In the genomic region with DNA sequence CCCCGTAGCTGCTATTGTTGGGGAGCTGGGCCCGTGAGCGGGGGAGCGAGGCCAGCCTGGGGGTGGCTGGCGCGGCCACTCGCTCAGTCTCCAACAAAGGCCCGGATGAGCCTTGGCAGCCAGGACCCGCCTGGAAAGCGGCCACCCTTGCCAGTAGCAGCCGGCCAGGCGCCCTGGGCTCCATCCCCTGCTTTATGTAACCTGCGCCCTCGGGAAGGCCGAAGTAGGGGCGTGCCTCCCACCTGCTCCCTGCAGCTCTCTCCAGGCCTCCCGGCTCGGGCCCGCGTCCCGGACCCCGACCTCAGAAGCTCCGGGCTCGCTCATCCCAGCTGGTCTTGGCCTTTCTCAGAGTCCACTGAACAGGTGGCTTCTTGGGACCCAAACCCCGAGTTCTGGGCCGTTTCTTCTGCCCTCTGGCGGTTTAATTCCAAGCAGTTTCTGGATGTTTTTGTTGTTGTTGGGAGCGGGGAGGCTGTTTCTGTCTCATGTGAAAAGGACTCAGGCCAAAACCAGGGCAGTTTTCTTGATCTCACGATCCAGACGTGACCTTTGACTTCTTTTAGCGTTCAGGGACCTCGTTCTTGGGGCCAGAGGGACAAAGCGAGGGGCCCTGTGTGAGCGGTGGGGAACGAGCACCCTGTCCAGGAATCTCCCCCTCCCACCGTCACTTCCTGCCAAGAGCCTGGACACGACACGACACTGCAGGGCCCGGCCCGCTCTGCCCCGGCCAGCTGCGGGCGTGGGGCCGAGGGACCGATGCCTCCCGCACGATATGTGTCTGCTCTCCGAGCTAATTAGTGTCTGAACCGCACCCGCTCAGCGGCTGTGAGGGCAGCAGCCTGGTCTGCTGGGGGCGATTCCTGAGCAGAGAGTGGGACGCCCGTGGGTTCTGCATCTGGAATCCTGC, we compare ENCODE assay signal across 8 cellular contexts. TPM values are rescaled to one million over a fixed set of nuclear protein-coding genes. Genes with fewer than 3 reads are reported as not detected.
DNase-seq lines count a peak whose midpoint lies in the region; ATAC-seq and TF ChIP-seq lines count a peak whose summit lies in the region.

No MANE protein-coding gene starts in this region.

- no peaks in the 10 kb centered on the region; the same call in 1 of the 2 replicates for H3K27me3 Mint-ChIP-seq in HFFc6 (ENCODE audit: insufficient read depth)

- intact Hi-C loops in PC-9 (cut with micrococcal nuclease; ENCODE audit: unreplicated experiment) = no loop called here
- intact Hi-C loops in ascending aorta (cut with DNase I) = no loop called here
- intact Hi-C loops in left cardiac atrium (cut with DNase I) = loop anchor here in 1 of 2 donors (2.0 kb wide), 1 partner anchor 40 kb away; the partner anchor contains the start of gene BSG
- intact Hi-C loops in ovary (cut with DNase I) = loop anchor here in 2 of 4 donors (2.0 to 10.0 kb wide), 3 partner anchors 38 to 92 kb away; no protein-coding TSS in a partner anchor

- peaks cover 36% of the 10 kb centered on the region for H3K79me2 ChIP-seq in PC-9 (ENCODE audit: low read depth)

- peaks cover 10% of the 10 kb centered on the region; the same call in 1 of the 2 replicates for H3K36me3 ChIP-seq in PC-9 (ENCODE audit: low read depth)
- H3K36me3 ChIP-seq in ascending aorta = peaks cover 25 to 26% of the 10 kb centered on the region in 2 donors
- H3K36me3 ChIP-seq in ovary = no peaks in the 10 kb centered on the region

- H3K36me3 Mint-ChIP-seq in HFFc6 (ENCODE audit: low read depth) = no peaks in the 10 kb centered on the region

- peak overlapping the region; percentile 37 for H3K27ac ChIP-seq in PC-9
- H3K27ac ChIP-seq in ascending aorta = peak overlapping the region; percentile 89 to 93
- peak overlapping the region; percentile 68 to 91 for H3K27ac ChIP-seq in ovary

- POLR2A ChIA-PET in PC-9 (lab: Charles Lee; ENCODE audit: unreplicated experiment) = no interaction called here

- peak overlapping the region; percentile 90 for H3K4me3 Mint-ChIP-seq in HFFc6

- no peak for TF ChIP-seq EP300 in ovary (IDR thresholded peaks at IDR 0.05)

- peaks cover 49% of the 10 kb centered on the region for H3K4me1 ChIP-seq in PC-9 (replicated peaks; ENCODE audit: insufficient read depth)
- peaks cover 16 to 24% of the 10 kb centered on the region in 2 donors for H3K4me1 ChIP-seq in ascending aorta
- peaks cover 15% of the 10 kb centered on the region for H3K4me1 ChIP-seq in ovary (ENCODE audit: insufficient read depth)

- H3K9me3 Mint-ChIP-seq in HFFc6 = no peaks in the 10 kb centered on the region

- H3K9me3 ChIP-seq in PC-9 (ENCODE audit: insufficient read depth, low read depth) (no peaks in the 10 kb centered on the region), ascending aorta (no peaks in the 10 kb centered on the region), ovary (no peaks in the 10 kb centered on the region)

- H3K9me2 ChIP-seq in PC-9 (ENCODE audit: insufficient read depth) = no peaks in the 10 kb centered on the region

- peaks cover 15% of the 10 kb centered on the region for H3K4me1 Mint-ChIP-seq in HFFc6 (ENCODE audit: low read depth)

- H3K4me3 ChIP-seq in PC-9 = peak overlapping the region; percentile 97
- peak overlapping the region; percentile 91 to 99 for H3K4me3 ChIP-seq in ascending aorta
- H3K4me3 ChIP-seq in ovary = peak overlapping the region; percentile 60

- H4K20me1 ChIP-seq in PC-9 (ENCODE audit: insufficient read depth) = peaks cover 33% of the 10 kb centered on the region

- ATAC-seq in left cardiac atrium (peak; percentile 57 to 68), GM19397 (IDR thresholded peaks at IDR 0.05; ENCODE audit: unreplicated experiment) (no peak)

- peak overlapping the region; percentile 88 for H3K27ac Mint-ChIP-seq in HFFc6

- WGBS in ovary, 3 donors = 1% methylated on average over 49 to 54 of the region's 54 CpGs

- H2AFZ ChIP-seq in PC-9 = 0 out of 2 replicates have a peak overlapping the region, but pooled peaks have one; percentile 68

- TF ChIP-seq CTCF in HFFc6 (IDR thresholded peaks at IDR 0.05) (peak; percentile 77), PC-9 (conservative IDR thresholded peaks at IDR 0.05) (peak; percentile 56; the same call in 1 of the 2 replicates), ascending aorta (IDR thresholded peaks at IDR 0.05) (peak; percentile 34 to 50 (median 41)), ovary (IDR thresholded peaks at IDR 0.05) (peak; percentile 44 to 53 (median 45))

- peaks cover 30% of the 10 kb centered on the region; the same call in 1 of the 2 replicates for H3F3A ChIP-seq in PC-9 (ENCODE audit: insufficient read depth, low read depth)

- TF ChIP-seq POLR2A in ovary (IDR thresholded peaks at IDR 0.05) = no peak

- DNase-seq in COLO829 (ENCODE audit: low spot score) (peak; percentile 28), HFFc6 (peak; percentile 66), PC-9 (peak in 1 of 2 experiments; percentile 47), ascending aorta (ENCODE audit: low spot score in 2 of 2) (peak in 1 of 2 donors; percentile 84), left cardiac atrium (peak; percentile 83), ovary (peak; percentile 83 to 92 (median 84))
- no peak for DNase-seq in activated CD8-positive, alpha-beta memory T cell treated with anti-CD3 and anti-CD28 coated beads, Interleukin-2, amount 50 U/mL, for 4 hours

- CTCF ChIA-PET in PC-9 (lab: Charles Lee) = no interaction called here

- H3K4me2 ChIP-seq in PC-9 = peak overlapping the region; percentile 96

- BruUV-seq in PC-9 (replicated peaks; lab: Mats Ljungman, UMichigan) = TSS peak; percentile 58

- H3K27me3 ChIP-seq in PC-9 (ENCODE audit: insufficient read depth, low read depth) = no peaks in the 10 kb centered on the region
- no peaks in the 10 kb centered on the region for H3K27me3 ChIP-seq in ascending aorta
- no peaks in the 10 kb centered on the region for H3K27me3 ChIP-seq in ovary

RNA-seq across cellular contexts. Expression of gene CDC34, which starts 1.3 kb away (rescaled TPM):
- total RNA-seq in HFFc6 (2021; fragmentation: NEBNext Ultra II Directional; extraction: Animal tissue kit (Norgen Biotek cat#: 25700)) = 10 to 100 TPM; 63.8 to 79.9 (median 64.6) TPM
- total RNA-seq in PC-9 (2021) (93.3 and 98.2 TPM in 2 replicates), ascending aorta (124 TPM), left cardiac atrium (10 to 100 TPM; 63.9 to 71.0 TPM), ovary (10 to 100 TPM; 45.6 to 78.9 (median 56.1) TPM)
- polyA plus RNA-seq in ovary = 10 to 100 TPM; 13.2 to 59.7 TPM

RNA-seq across cellular contexts. Expression of gene GZMM, which starts 11.0 kb away (rescaled TPM):
- total RNA-seq in HFFc6 (2021; fragmentation: NEBNext Ultra II Directional; extraction: Animal tissue kit (Norgen Biotek cat#: 25700)) = under 1 TPM in 1 of 6 experiments, not detected in 5; 0.24 TPM
- 0.39 and 0.88 TPM in 2 replicates for total RNA-seq in PC-9 (2021)
- total RNA-seq in ascending aorta = not detected
- total RNA-seq in left cardiac atrium = 1 to 10 TPM in 1 of 2 donors, under 1 TPM in 1; 0.81 to 1.1 TPM
- total RNA-seq in ovary = 1 to 10 TPM in 1 of 7 donors, under 1 TPM in 5, not detected in 1; 0.31 to 1.7 (median 0.56) TPM
- under 1 TPM in 1 of 2 donors, not detected in 1; 0.48 TPM for polyA plus RNA-seq in ovary

RNA-seq across cellular contexts. Expression of gene TPGS1, which starts 25.5 kb away (rescaled TPM):
- total RNA-seq in HFFc6 (2021; fragmentation: NEBNext Ultra II Directional; extraction: Animal tissue kit (Norgen Biotek cat#: 25700)) = 10 to 100 TPM; 20.2 to 24.7 (median 21.1) TPM
- 13.8 and 25.7 TPM in 2 replicates for total RNA-seq in PC-9 (2021)
- total RNA-seq in ascending aorta = 89.2 TPM
- 10 to 100 TPM; 12.1 to 14.9 TPM for total RNA-seq in left cardiac atrium
- 10 to 100 TPM; 18.6 to 93.3 (median 27.4) TPM for total RNA-seq in ovary
- polyA plus RNA-seq in ovary = 10 to 100 TPM in 1 of 2 donors, under 1 TPM in 1; 0.12 to 24.7 TPM

RNA-seq across cellular contexts. Expression of gene MADCAM1, which starts 36.5 kb away (rescaled TPM):
- total RNA-seq in HFFc6 (2021; fragmentation: NEBNext Ultra II Directional; extraction: Animal tissue kit (Norgen Biotek cat#: 25700)) = under 1 TPM; 0.11 to 0.47 (median 0.21) TPM
- total RNA-seq in PC-9 (2021) = 1.1 and 1.7 TPM in 2 replicates
- total RNA-seq in ascending aorta = not detected
- total RNA-seq in left cardiac atrium = under 1 TPM; 0.24 to 0.41 TPM
- total RNA-seq in ovary = under 1 TPM in 6 of 7 donors, not detected in 1; 0.11 to 0.90 (median 0.41) TPM
- under 1 TPM in 1 of 2 donors, not detected in 1; 0.42 TPM for polyA plus RNA-seq in ovary

RNA-seq across cellular contexts. Expression of gene BSG, which starts 39.6 kb away (rescaled TPM):
- total RNA-seq in HFFc6 (2021; fragmentation: NEBNext Ultra II Directional; extraction: Animal tissue kit (Norgen Biotek cat#: 25700)) = 100 to 1,000 TPM; 422 to 534 (median 465) TPM
- total RNA-seq in PC-9 (2021) = 772 and 823 TPM in 2 replicates
- total RNA-seq in ascending aorta = 647 TPM
- total RNA-seq in left cardiac atrium = 1,000 to 10,000 TPM in 1 of 2 donors, 100 to 1,000 TPM in 1; 847 to 1,152 TPM
- total RNA-seq in ovary = 100 to 1,000 TPM; 225 to 484 (median 324) TPM
- 100 to 1,000 TPM; 111 to 290 TPM for polyA plus RNA-seq in ovary

Comparison
In these comparisons a context has a peak if more than half of its experiments do, and no peak if none do; other contexts are left out.
1. H3K27ac ChIP-seq: peak in every context shown above with its lines; median percentile 91 in ascending aorta; 80 in ovary; 37 in PC-9.